Comparison of ENCODE assay signal across 22 cellular contexts in the genomic region with DNA sequence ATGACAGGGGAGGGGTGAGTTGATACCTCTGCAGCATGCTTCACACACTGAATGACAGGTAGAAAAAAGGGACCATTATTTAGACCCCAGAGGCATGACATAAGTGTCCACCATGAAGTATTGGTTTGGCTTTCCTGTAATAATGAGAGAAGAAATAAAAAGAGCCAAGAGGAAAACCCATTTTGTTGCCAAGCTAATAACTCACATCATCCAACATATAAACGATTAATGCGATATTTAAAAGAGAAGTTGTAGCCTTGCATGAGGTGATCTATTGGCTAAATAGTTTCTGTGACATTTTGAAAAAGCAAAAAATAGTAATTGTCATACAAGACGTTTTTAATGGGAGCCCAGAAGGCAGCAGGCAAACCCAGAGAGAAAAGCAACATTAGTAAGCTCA.
DNase-seq lines count a peak whose midpoint lies in the region; ATAC-seq and TF ChIP-seq lines count a peak whose summit lies in the region.
"Had no signal": no experiment of that assay in that cellular context is flagged by ENCODE, and none has a peak within 500 bp of the region (broad histone marks: within the 10 kb centered on the region; RNA-seq: fewer than 3 reads in every experiment).

No MANE protein-coding gene starts in this region.

- H3K4me3 ChIP-seq in esophagus muscularis mucosa (no peak overlapping the region), muscle layer of colon (ENCODE audit: low read depth in 1 of 2, low read length in 2 of 2) (no peak overlapping the region)
- no peak overlapping the region for H3K4me3 ChIP-seq in CD8-positive, alpha-beta T cell (ENCODE audit: low read depth, low read length)
- H3K4me3 ChIP-seq: A549; BLaER1 treated with 17β-estradiol and CSF1 and Interleukin-3, amounts not matched to agents 10 nM and 100 nM; GM23248 had no signal

- CTCF ChIA-PET in GM10248 (lab: Yijun Ruan, JAX), result interaction anchor here (1.4 kb wide), 1 partner anchor 14 kb away, joined by 5 read pairs; no protein-coding TSS in a partner anchor
- CTCF ChIA-PET in CD8-positive, alpha-beta T cell (lab: Charles Lee), result no interaction called here

- no peaks in the 10 kb centered on the region for H3K9me3 Mint-ChIP-seq in neural crest cell
- peaks cover 5% of the 10 kb centered on the region for H3K9me3 Mint-ChIP-seq in type B pancreatic cell
- H3K9me3 Mint-ChIP-seq in CD8-positive, alpha-beta T cell, result no peaks in the 10 kb centered on the region

- POLR2A ChIA-PET in GM10248 (lab: Yijun Ruan, JAX), result no interaction called here
- POLR2A ChIA-PET in CD8-positive, alpha-beta T cell (lab: Charles Lee), result no interaction called here

- H3K27me3 ChIP-seq in esophagus muscularis mucosa (no peaks in the 10 kb centered on the region), muscle layer of colon (ENCODE audit: control insufficient read depth in 1 of 2, insufficient read depth in 2 of 2, low read length in 2 of 2) (no peaks in the 10 kb centered on the region)
- H3K27me3 ChIP-seq in CD8-positive, alpha-beta T cell (ENCODE audit: insufficient read depth, low read length), result no peaks in the 10 kb centered on the region
- H3K27me3 ChIP-seq: BE2C; BLaER1 treated with 17β-estradiol and CSF1 and Interleukin-3, amounts not matched to agents 10 nM and 100 nM had no signal

- no peaks in the 10 kb centered on the region for H3K9me3 ChIP-seq in esophagus muscularis mucosa
- H3K9me3 ChIP-seq in muscle layer of colon (ENCODE audit: low read length), result no peaks in the 10 kb centered on the region
- no peaks in the 10 kb centered on the region for H3K9me3 ChIP-seq in CD8-positive, alpha-beta T cell (ENCODE audit: low read length)
- H3K9me3 ChIP-seq: A549; BE2C; BLaER1 treated with 17β-estradiol and CSF1 and Interleukin-3, amounts not matched to agents 10 nM and 100 nM; Caco-2 had no signal

- H3K36me3 ChIP-seq in esophagus muscularis mucosa, result no peaks in the 10 kb centered on the region
- no peaks in the 10 kb centered on the region for H3K36me3 ChIP-seq in muscle layer of colon (ENCODE audit: insufficient read depth, low read length)
- H3K36me3 ChIP-seq in CD8-positive, alpha-beta T cell (ENCODE audit: insufficient read depth, low read length), result no peaks in the 10 kb centered on the region
- H3K36me3 ChIP-seq: BE2C; BLaER1 treated with 17β-estradiol and CSF1 and Interleukin-3, amounts not matched to agents 10 nM and 100 nM had no signal

- H3K4me1 ChIP-seq in esophagus muscularis mucosa (peaks cover 0 to 33% (median 30%) of the 10 kb centered on the region in 4 donors), muscle layer of colon (ENCODE audit: insufficient read depth, low read length) (peaks cover 6% of the 10 kb centered on the region)
- H3K4me1 ChIP-seq in CD8-positive, alpha-beta T cell (ENCODE audit: insufficient read depth, low read length), result no peaks in the 10 kb centered on the region
- H3K4me1 ChIP-seq: A549, BE2C, Caco-2 had no signal

- peak overlapping the region; percentile 34 to 45 (median 40) for H3K27ac ChIP-seq in esophagus muscularis mucosa (replicated peaks in 1 of 4)
- H3K27ac ChIP-seq in muscle layer of colon (ENCODE audit: low read depth, low read length), result peak overlapping the region; percentile 42
- no peak overlapping the region for H3K27ac ChIP-seq in CD8-positive, alpha-beta T cell (ENCODE audit: low read depth, low read length)
- H3K27ac ChIP-seq: A549; BLaER1 treated with 17β-estradiol and CSF1 and Interleukin-3, amounts not matched to agents 10 nM and 100 nM; GM23248 had no signal

- TF ChIP-seq CTCF in esophagus muscularis mucosa (IDR thresholded peaks at IDR 0.05), result no peak
- no peak for TF ChIP-seq CTCF in neural crest cell (conservative IDR thresholded peaks at IDR 0.05)
- no peak for TF ChIP-seq CTCF in type B pancreatic cell (conservative IDR thresholded peaks at IDR 0.05)
- TF ChIP-seq CTCF in GM10248 (IDR thresholded peaks at IDR 0.05; ENCODE audit: control extremely low read depth, extremely low read depth, low read depth, missing control alignments), result no peak
- no peak for TF ChIP-seq CTCF in CD8-positive, alpha-beta T cell (IDR thresholded peaks at IDR 0.05)

- TF ChIP-seq EP300 in esophagus muscularis mucosa (IDR thresholded peaks at IDR 0.05), result no peak

- no peak for ATAC-seq in CD8-positive, alpha-beta T cell
- ATAC-seq: A549 had no signal

- peak overlapping the region; percentile 79 for H3K27ac Mint-ChIP-seq in neural crest cell (ENCODE audit: unreplicated experiment)
- peak overlapping the region; percentile 79 for H3K27ac Mint-ChIP-seq in type B pancreatic cell
- no peak overlapping the region for H3K27ac Mint-ChIP-seq in CD8-positive, alpha-beta T cell
- H3K27ac Mint-ChIP-seq: CD14-positive monocyte; CD4-positive, alpha-beta T cell had no signal

- no peak overlapping the region for H3K4me3 Mint-ChIP-seq in neural crest cell
- H3K4me3 Mint-ChIP-seq in type B pancreatic cell, result no peak overlapping the region
- H3K4me3 Mint-ChIP-seq in CD8-positive, alpha-beta T cell, result no peak overlapping the region
- H3K4me3 Mint-ChIP-seq: CD14-positive monocyte; CD4-positive, alpha-beta T cell had no signal

- TF ChIP-seq POLR2A in esophagus muscularis mucosa (IDR thresholded peaks at IDR 0.05; ENCODE audit: low read depth), result no peak

- H3K9ac ChIP-seq in muscle layer of colon (ENCODE audit: low read length), result no peak overlapping the region
- H3K9ac ChIP-seq: BLaER1 treated with 17β-estradiol and CSF1 and Interleukin-3, amounts not matched to agents 10 nM and 100 nM; GM23248 had no signal

- peaks cover 4% of the 10 kb centered on the region for H3K4me1 Mint-ChIP-seq in neural crest cell
- H3K4me1 Mint-ChIP-seq in type B pancreatic cell (ENCODE audit: unreplicated experiment), result peaks cover 5% of the 10 kb centered on the region
- H3K4me1 Mint-ChIP-seq in CD8-positive, alpha-beta T cell (ENCODE audit: low read depth), result no peaks in the 10 kb centered on the region
- H3K4me1 Mint-ChIP-seq: CD14-positive monocyte had no signal

- intact Hi-C loops in esophagus muscularis mucosa (cut with DNase I), result no loop called here
- intact Hi-C loops in CD8-positive, alpha-beta T cell (cut with DNase I, micrococcal nuclease), result no loop called here

- 37% methylated on average over 3 of the region's 3 CpGs for WGBS in esophagus muscularis mucosa

- H3K36me3 Mint-ChIP-seq in neural crest cell (ENCODE audit: low read depth), result no peaks in the 10 kb centered on the region
- no peaks in the 10 kb centered on the region for H3K36me3 Mint-ChIP-seq in type B pancreatic cell
- no peaks in the 10 kb centered on the region for H3K36me3 Mint-ChIP-seq in CD8-positive, alpha-beta T cell
- H3K36me3 Mint-ChIP-seq: CD14-positive monocyte had no signal

- H3K27me3 Mint-ChIP-seq in neural crest cell (ENCODE audit: low read depth), result no peaks in the 10 kb centered on the region
- peaks cover 4% of the 10 kb centered on the region for H3K27me3 Mint-ChIP-seq in type B pancreatic cell
- no peaks in the 10 kb centered on the region for H3K27me3 Mint-ChIP-seq in CD8-positive, alpha-beta T cell (ENCODE audit: low read depth)
- H3K27me3 Mint-ChIP-seq: CD4-positive, alpha-beta T cell had no signal

- DNase-seq in esophagus muscularis mucosa (ENCODE audit: extremely low spot score), result no peak
- no peak for DNase-seq in neural crest cell (ENCODE audit: low read depth, low spot score)
- no peak for DNase-seq in type B pancreatic cell (ENCODE audit: extremely low spot score, unreplicated experiment)
- DNase-seq in GM10248 (ENCODE audit: extremely low spot score), result no peak
- DNase-seq in CD8-positive, alpha-beta T cell, result no peak
- no peak for DNase-seq in NCI-H2171 treated with DMSO at 0.1 percent for 48 hours (lab: John Stamatoyannopoulos, UW)
- DNase-seq: 8988T; ACHN; AML-193; BE2C; Caco-2; CD4-positive, alpha-beta T cell; DMS153; EL; GDM1; GM23248; H7; HCEC 1CT had no signal
